Comparison of ENCODE assay signal across 23 cellular contexts in genomic region chr1:212119397-212119837, GRCh38.
A peak's percentile ranks its signal among the peaks of the same experiment; 100 is the strongest.
DNase-seq lines count a peak whose midpoint lies in the region; ATAC-seq and TF ChIP-seq lines count a peak whose summit lies in the region.
"Had no signal": no experiment of that assay in that cellular context is flagged by ENCODE, and none has a peak within 500 bp of the region (broad histone marks: within the 10 kb centered on the region; RNA-seq: fewer than 3 reads in every experiment).

No MANE protein-coding gene starts in this region.

- CTCF ChIA-PET in Panc1 (lab: Charles Lee): no interaction called here

- H3K9me3 Mint-ChIP-seq in H9: no peaks in the 10 kb centered on the region
- H3K9me3 Mint-ChIP-seq: activated CD4-positive, alpha-beta memory T cell treated with anti-CD3 and anti-CD28 coated beads for 36 hours; activated naive CD4-positive, alpha-beta T cell treated with anti-CD3 and anti-CD28 coated beads for 36 hours; natural killer cell had no signal

- no peak overlapping the region for H3T11ph ChIP-seq in H9 (ENCODE audit: low read length)

- H3K4me3 ChIP-seq in Panc1 (ENCODE audit: low read depth in 2 of 2, low read length in 2 of 2) (no peak overlapping the region), H7 (ENCODE audit: insufficient read depth, low read depth, low read length) (no peak overlapping the region)
- H3K4me3 ChIP-seq: hepatocyte, skin epidermis had no signal

- intact Hi-C loops in Panc1 (cut with micrococcal nuclease; ENCODE audit: unreplicated experiment): no loop called here

- no peak overlapping the region for H3K56ac ChIP-seq in H9 (ENCODE audit: insufficient read length, low read depth, low read length)

- H3K27ac ChIP-seq in Panc1 (ENCODE audit: low read length): no peak overlapping the region
- no peak overlapping the region for H3K27ac ChIP-seq in foreskin keratinocyte
- no peak overlapping the region for H3K27ac ChIP-seq in H9 (ENCODE audit: insufficient read length, low read depth, low read length)
- H3K27ac ChIP-seq: hepatocyte, skin epidermis, WERI-Rb-1 had no signal

- POLR2A ChIA-PET in Panc1 (lab: Charles Lee): interaction anchor here (0.5 kb wide), 1 partner anchor 151 kb away, joined by 3 read pairs; no protein-coding TSS in a partner anchor

- ATAC-seq in Panc1 (peak; percentile 52; the same call in 1 of the 2 replicates), foreskin keratinocyte (peak; percentile 10)
- ATAC-seq: natural killer cell had no signal

- H3K79me1 ChIP-seq in H9 (ENCODE audit: insufficient read depth, low read depth, low read length, poor library complexity, severe bottlenecking): no peaks in the 10 kb centered on the region

- no peak overlapping the region for H3K4ac ChIP-seq in H9 (ENCODE audit: low read depth, low read length)

- H3K36me3 ChIP-seq in Panc1 (ENCODE audit: control insufficient read depth, insufficient read depth, low read length) (no peaks in the 10 kb centered on the region), H7 (replicated peaks; ENCODE audit: control insufficient read depth, insufficient read depth, low read length) (no peaks in the 10 kb centered on the region)
- H3K36me3 ChIP-seq: WERI-Rb-1 had no signal

- no peak overlapping the region for H3K4me3 Mint-ChIP-seq in H9
- H3K4me3 Mint-ChIP-seq: activated CD4-positive, alpha-beta memory T cell treated with anti-CD3 and anti-CD28 coated beads for 36 hours; activated naive CD4-positive, alpha-beta T cell treated with anti-CD3 and anti-CD28 coated beads for 36 hours; natural killer cell had no signal

- no peak overlapping the region for H3K23ac ChIP-seq in H9 (ENCODE audit: insufficient read length, low read depth, low read length)

- no peak overlapping the region; a peak in 1 of 7 replicates for H3K27ac Mint-ChIP-seq in H9
- H3K27ac Mint-ChIP-seq: activated CD4-positive, alpha-beta memory T cell treated with anti-CD3 and anti-CD28 coated beads for 36 hours; activated naive CD4-positive, alpha-beta T cell treated with anti-CD3 and anti-CD28 coated beads for 36 hours had no signal

- H3K4me1 Mint-ChIP-seq in H9: peaks cover 8 to 9% of the 10 kb centered on the region in 2 experiments; a peak in 3 of 4 replicates

- H3K4me1 ChIP-seq in Panc1 (ENCODE audit: control insufficient read depth, insufficient read depth, low read length): no peaks in the 10 kb centered on the region
- no peaks in the 10 kb centered on the region for H3K4me1 ChIP-seq in foreskin keratinocyte
- H3K4me1 ChIP-seq in H9 (ENCODE audit: insufficient read depth, low read length): no peaks in the 10 kb centered on the region

- no peaks in the 10 kb centered on the region for H3K23me2 ChIP-seq in H9 (ENCODE audit: insufficient read length, low read depth, low read length, poor library complexity, severe bottlenecking)

- H2AFZ ChIP-seq in H9 (ENCODE audit: low read length): no peak overlapping the region
- H2AFZ ChIP-seq: hepatocyte had no signal

- in situ Hi-C loops in Panc1 (cut with HindIII; ENCODE audit: low pct_unique_long_range_greater_than_20kb, low sequenced_read_pairs): no loop called here

- no peak overlapping the region for H4K8ac ChIP-seq in H9 (replicated peaks; ENCODE audit: insufficient read length, low read depth, low read length)

- TF ChIP-seq CTCF in Panc1 (IDR thresholded peaks at IDR 0.05) (no peak), foreskin keratinocyte (conservative IDR thresholded peaks at IDR 0.05) (no peak), H9 (conservative IDR thresholded peaks at IDR 0.05) (no peak)

- no peak overlapping the region for H3K4me2 ChIP-seq in H9 (ENCODE audit: insufficient read depth, insufficient read length, low read length)
- H3K4me2 ChIP-seq: hepatocyte had no signal

- H3K9me3 ChIP-seq in Panc1 (ENCODE audit: control insufficient read depth, insufficient read depth, low read depth, low read length) (no peaks in the 10 kb centered on the region), H9 (ENCODE audit: control insufficient read depth, low read depth, low read length) (no peaks in the 10 kb centered on the region)

- no peaks in the 10 kb centered on the region; a peak in 2 of 7 replicates for H3K36me3 Mint-ChIP-seq in H9 (ENCODE audit: insufficient read depth in 1 of 3, low read depth in 3 of 3)
- H3K36me3 Mint-ChIP-seq: natural killer cell had no signal

- H2BK15ac ChIP-seq in H9 (ENCODE audit: low read depth, low read length): no peak overlapping the region

- H4K20me1 ChIP-seq in H9 (ENCODE audit: control insufficient read depth, insufficient read depth, insufficient read length): no peaks in the 10 kb centered on the region

- DNase-seq in ELF-1 (ENCODE audit: low read depth, low spot score): peak; percentile 16
- no peak for DNase-seq in Panc1 (ENCODE audit: low read depth, low spot score)
- DNase-seq in foreskin keratinocyte: no peak
- peak; percentile 28 for DNase-seq in myocyte (ENCODE audit: low read depth)
- no peak for DNase-seq in H7
- DNase-seq in hypothalamus (lab: John Stamatoyannopoulos, UW): no peak
- DNase-seq in H9: no peak
- no peak for DNase-seq in NOMO-1 treated with DMSO at 0.1 percent for 48 hours (lab: John Stamatoyannopoulos, UW; ENCODE audit: unreplicated experiment)
- DNase-seq: activated CD4-positive, alpha-beta memory T cell treated with anti-CD3 and anti-CD28 coated beads for 36 hours; activated naive CD4-positive, alpha-beta T cell treated with anti-CD3 and anti-CD28 coated beads for 36 hours; activated T-cell treated with anti-CD3 and anti-CD28 coated beads for 4 hours; C1 segment of cervical spinal cord; DMS 273 treated with DMSO at 0.1 percent for 48 hours; effector memory CD4-positive, alpha-beta T cell; Kasumi-1; mesendoderm; natural killer cell; NCI-H1092 treated with DMSO at 0.1 percent for 48 hours; NCI-H510A; NK-92 treated with Interleukin-12 subunit alpha and Interleukin-12 subunit beta, amount 100 ng/mL, for 24 hours; WERI-Rb-1 had no signal

- no peak overlapping the region for H2BK12ac ChIP-seq in H9 (ENCODE audit: insufficient read length, low read depth, low read length)

- no peaks in the 10 kb centered on the region for H3K27me3 Mint-ChIP-seq in H9 (ENCODE audit: low read depth)
- H3K27me3 Mint-ChIP-seq: activated CD4-positive, alpha-beta memory T cell treated with anti-CD3 and anti-CD28 coated beads for 36 hours had no signal

- H2AK5ac ChIP-seq in H9 (ENCODE audit: insufficient read length, low read length): no peak overlapping the region

- H2BK5ac ChIP-seq in H9 (ENCODE audit: insufficient read length, low read length): no peak overlapping the region

- no TSS peak for BruUV-seq in Panc1 (replicated peaks; lab: Mats Ljungman, UMichigan)

- no peaks in the 10 kb centered on the region for H3K27me3 ChIP-seq in Panc1 (ENCODE audit: control insufficient read depth, insufficient read depth, low read length)
- no peaks in the 10 kb centered on the region for H3K27me3 ChIP-seq in foreskin keratinocyte
- no peaks in the 10 kb centered on the region for H3K27me3 ChIP-seq in H7 (ENCODE audit: control insufficient read depth, insufficient read depth, low read length)
- no peaks in the 10 kb centered on the region for H3K27me3 ChIP-seq in H9 (ENCODE audit: insufficient read depth, low read length)
- H3K27me3 ChIP-seq: hepatocyte had no signal

- no peak overlapping the region for H3K18ac ChIP-seq in H9 (ENCODE audit: insufficient read length, low read depth, low read length)

- no peak overlapping the region for H2BK20ac ChIP-seq in H9 (ENCODE audit: low read depth, low read length, poor library complexity, severe bottlenecking)

- no CpG with 5 or more reads among the region's 5 CpGs for WGBS in H9 (ENCODE audit: extremely low coverage, insufficient read length, low lambda C conversion rate)

- no peaks in the 10 kb centered on the region for H3K79me2 ChIP-seq in H9 (ENCODE audit: insufficient read depth, low read length)
- H3K79me2 ChIP-seq: hepatocyte had no signal

- no peak overlapping the region for H4K91ac ChIP-seq in H9 (ENCODE audit: insufficient read length, low read depth, low read length)

- no peak overlapping the region for H3K14ac ChIP-seq in H9 (ENCODE audit: insufficient read depth, low read length)

- no peak overlapping the region for H3K9ac ChIP-seq in H9 (ENCODE audit: extremely low read depth, insufficient read length, low read length)

- no peak overlapping the region for H4K5ac ChIP-seq in H9 (ENCODE audit: insufficient read length, low read depth, low read length)

- H2BK120ac ChIP-seq in H9 (ENCODE audit: low read depth, low read length, poor library complexity, severe bottlenecking): no peak overlapping the region

Comparison
In these comparisons a context has a peak if more than half of its experiments do, and no peak if none do; other contexts are left out.
1. DNase-seq: peak in ELF-1 (single experiment) and myocyte (single experiment); none in Panc1 (single experiment), foreskin keratinocyte (0 of 2), H7 (single experiment), hypothalamus (0 of 51), H9 (single experiment) and NOMO-1 treated with DMSO at 0.1 percent for 48 hours (single experiment).